In genomic region chr3:18127181-18127863, GRCh38 we compare ENCODE assay signal across 10 cellular contexts.
DNase-seq lines count a peak whose midpoint lies in the region; ATAC-seq and TF ChIP-seq lines count a peak whose summit lies in the region.
"Had no signal": no experiment of that assay in that cellular context is flagged by ENCODE, and none has a peak within 500 bp of the region (broad histone marks: within the 10 kb centered on the region; RNA-seq: fewer than 3 reads in every experiment).

No MANE protein-coding gene starts in this region.

- POLR2A ChIA-PET in HEK293 (lab: Yijun Ruan, JAX): interaction anchor here (0.6 kb wide), 1 partner anchor 665 kb away, joined by 3 read pairs; no protein-coding TSS in a partner anchor

- peak; percentile 98 for ATAC-seq in GM18861 (IDR thresholded peaks at IDR 0.05; ENCODE audit: unreplicated experiment)
- ATAC-seq in HG03575 (IDR thresholded peaks at IDR 0.05; ENCODE audit: extremely low read depth, insufficient number of reproducible peaks, low FRiP score, unreplicated experiment): peak; percentile 92

- DNase-seq in germinal center (ENCODE audit: low spot score) (peak; percentile 77), Ammon's horn (ENCODE audit: low spot score) (no peak), COLO668 (lab: John Stamatoyannopoulos, UW; ENCODE audit: unreplicated experiment) (no peak), NCI-H1105 (lab: John Stamatoyannopoulos, UW) (no peak), testis (no peak)
- DNase-seq: activated T-cell treated with anti-CD3 and anti-CD28 coated beads for 4 hours, NCI-H524 had no signal

- H3K9me3 ChIP-seq in HEK293 (ENCODE audit: control insufficient read depth, insufficient read depth, low read depth, low read length): no peaks in the 10 kb centered on the region
- no peaks in the 10 kb centered on the region for H3K9me3 ChIP-seq in testis

- H3K27ac ChIP-seq in HEK293 (ENCODE audit: extremely low read depth, low read depth, low read length) (no peak overlapping the region), testis (no peak overlapping the region)

- CTCF ChIA-PET in HEK293 (lab: Yijun Ruan, JAX): interaction anchor here (1.5 kb wide), 1 partner anchor 233 kb away, joined by 4 read pairs; no protein-coding TSS in a partner anchor

- H3K27me3 ChIP-seq in testis: no peaks in the 10 kb centered on the region

- WGBS in testis, 2 donors: 63 to 84% methylated on average over 3 of the region's 3 CpGs

- H3K4me3 ChIP-seq in HEK293 (ENCODE audit: low read depth, low read length) (no peak overlapping the region), testis (no peak overlapping the region)

- no peaks in the 10 kb centered on the region for H3K36me3 ChIP-seq in HEK293 (ENCODE audit: control insufficient read depth in 2 of 2, insufficient read depth in 1 of 2, low read length in 2 of 2)
- no peaks in the 10 kb centered on the region for H3K36me3 ChIP-seq in testis (ENCODE audit: low read depth, missing control alignments)

- H3K4me1 ChIP-seq in HEK293 (ENCODE audit: control insufficient read depth, insufficient read depth, low read length) (peaks cover 4% of the 10 kb centered on the region), testis (no peaks in the 10 kb centered on the region)

- no peak for TF ChIP-seq CTCF in HEK293 (tag by site-specific recombination; IDR thresholded peaks at IDR 0.05)
- TF ChIP-seq CTCF in testis (IDR thresholded peaks at IDR 0.05): no peak

- intact Hi-C loops in testis (cut with DNase I; ENCODE audit: low total_unique reads): no loop called here

- TF ChIP-seq POLR2A in testis (IDR thresholded peaks at IDR 0.05): no peak

TF ChIP-seq in HEK293, 187 proteins besides CTCF, POLR2A, EP300 and RAD21:
- TF ChIP-seq ZFP69B (tag by site-specific recombination; IDR thresholded peaks at IDR 0.05): no peak
- TF ChIP-seq ZSCAN4 (tag by site-specific recombination; IDR thresholded peaks at IDR 0.05): 0 out of 2 replicates have a peak, but pooled peaks have one; percentile 39
